In genomic region chr14:24316597-24316950, GRCh38 we compare ENCODE assay signal across 9 cellular contexts. TPM values are rescaled to one million over a fixed set of nuclear protein-coding genes. Genes with fewer than 3 reads are reported as not detected.
DNase-seq lines count a peak whose midpoint lies in the region; ATAC-seq and TF ChIP-seq lines count a peak whose summit lies in the region.
"Had no signal": no experiment of that assay in that cellular context is flagged by ENCODE, and none has a peak within 500 bp of the region (broad histone marks: within the 10 kb centered on the region; RNA-seq: fewer than 3 reads in every experiment).

No MANE protein-coding gene starts in this region.

- H3K27me3 ChIP-seq in RWPE2 (ENCODE audit: insufficient read depth, poor library complexity, severe bottlenecking) (no peaks in the 10 kb centered on the region), right atrium auricular region (no peaks in the 10 kb centered on the region), stomach (peaks cover 0 to 41% (median 4%) of the 10 kb centered on the region in 3 donors)
- H3K27me3 ChIP-seq: breast epithelium had no signal

- H3K36me3 ChIP-seq in RWPE2 (ENCODE audit: low read depth) (no peaks in the 10 kb centered on the region), right atrium auricular region (no peaks in the 10 kb centered on the region), stomach (peaks cover 0 to 3% (median 0%) of the 10 kb centered on the region in 4 donors)
- H3K36me3 ChIP-seq: breast epithelium had no signal

- H3K4me3 ChIP-seq in RWPE2 (ENCODE audit: severe bottlenecking) (no peak overlapping the region), right atrium auricular region (peak overlapping the region in 1 of 2 donors; percentile 16), stomach (peak overlapping the region in 1 of 4 donors; percentile 18)

- no peak for ATAC-seq in RWPE2 (ENCODE audit: low read depth)
- ATAC-seq in HG03175 (IDR thresholded peaks at IDR 0.05; ENCODE audit: unreplicated experiment), result no peak

- 43 to 68% (median 54%) methylated on average over 9 to 18 of the region's 18 CpGs for WGBS in stomach, 5 donors

- H3K9me3 ChIP-seq in RWPE2 (ENCODE audit: severe bottlenecking), result no peaks in the 10 kb centered on the region
- H3K9me3 ChIP-seq in right atrium auricular region, result no peaks in the 10 kb centered on the region
- H3K9me3 ChIP-seq in stomach, result no peaks in the 10 kb centered on the region
- H3K9me3 ChIP-seq: breast epithelium, SK-N-SH had no signal

- TF ChIP-seq CTCF in RWPE2 (IDR thresholded peaks at IDR 0.05; ENCODE audit: poor library complexity, severe bottlenecking), result no peak
- no peak for TF ChIP-seq CTCF in right atrium auricular region (IDR thresholded peaks at IDR 0.05)
- TF ChIP-seq CTCF in stomach (IDR thresholded peaks at IDR 0.05), result no peak

- no peak for TF ChIP-seq POLR2A in stomach (IDR thresholded peaks at IDR 0.05)

- no peak for DNase-seq in RWPE2 (ENCODE audit: low spot score)
- no peak for DNase-seq in right atrium auricular region (ENCODE audit: low spot score)
- DNase-seq in stomach, result no peak
- no peak for DNase-seq in HCEC 1CT
- DNase-seq: activated naive CD4-positive, alpha-beta T cell treated with Interleukin-2 at 50 U/mL for 16 hours had no signal

- TF ChIP-seq EP300 in stomach (IDR thresholded peaks at IDR 0.05), result no peak

- peaks cover 20% of the 10 kb centered on the region for H3K4me1 ChIP-seq in RWPE2 (ENCODE audit: insufficient read depth, poor library complexity, severe bottlenecking)
- H3K4me1 ChIP-seq in right atrium auricular region, result peaks cover 0 to 55% of the 10 kb centered on the region in 2 donors
- peaks cover 24 to 60% (median 38%) of the 10 kb centered on the region in 4 donors for H3K4me1 ChIP-seq in stomach

- H3K27ac ChIP-seq in RWPE2 (ENCODE audit: poor library complexity, severe bottlenecking) (peak overlapping the region; percentile 1), right atrium auricular region (peak overlapping the region; percentile 18 to 48), stomach (peak overlapping the region; percentile 37 to 95 (median 66))
- H3K27ac ChIP-seq: VCaP had no signal

- intact Hi-C loops in stomach (cut with DNase I; ENCODE audit: low total_unique reads), result no loop called here

RNA-seq across cellular contexts. Expression of gene LTB4R, which starts 5.3 kb away (rescaled TPM):
- total RNA-seq in right atrium auricular region (1 to 10 TPM; 1.9 to 3.0 TPM), stomach (10 to 100 TPM in 3 of 5 donors, 1 to 10 TPM in 1, not detected in 1; 3.3 to 92.8 (median 24.6) TPM)
- 10 to 100 TPM in 1 of 3 donors, 1 to 10 TPM in 2; 1.4 to 67.2 (median 4.1) TPM for polyA plus RNA-seq in stomach

RNA-seq across cellular contexts. Expression of gene LTB4R2, which starts 6.6 kb away (rescaled TPM):
- 1 to 10 TPM in 1 of 2 donors, under 1 TPM in 1; 0.98 to 1.4 TPM for total RNA-seq in right atrium auricular region
- 10 to 100 TPM in 3 of 5 donors, 1 to 10 TPM in 1, not detected in 1; 9.9 to 71.5 (median 24.5) TPM for total RNA-seq in stomach
- polyA plus RNA-seq in stomach, result 1 to 10 TPM in 1 of 3 donors, under 1 TPM in 1, not detected in 1; 0.25 to 6.0 TPM

RNA-seq across cellular contexts. Expression of gene CIDEB, which starts 8.8 kb away (rescaled TPM):
- total RNA-seq in right atrium auricular region (1 to 10 TPM; 2.0 to 6.6 TPM), stomach (10 to 100 TPM in 2 of 5 donors, 1 to 10 TPM in 3; 5.0 to 11.2 (median 6.4) TPM)
- 10 to 100 TPM in 1 of 3 donors, 1 to 10 TPM in 2; 6.0 to 14.2 (median 6.0) TPM for polyA plus RNA-seq in stomach

RNA-seq across cellular contexts. Expression of gene NOP9, which starts 16.9 kb away (rescaled TPM):
- total RNA-seq in right atrium auricular region (10 to 100 TPM; 13.9 to 15.5 TPM), stomach (10 to 100 TPM in 4 of 5 donors, 1 to 10 TPM in 1; 5.4 to 25.7 (median 12.8) TPM)
- polyA plus RNA-seq in stomach, result 10 to 100 TPM in 1 of 3 donors, 1 to 10 TPM in 2; 6.5 to 11.8 (median 8.4) TPM

RNA-seq across cellular contexts. Expression of gene DHRS1, which starts 17.0 kb away (rescaled TPM):
- total RNA-seq in right atrium auricular region (10 to 100 TPM; 10.1 to 13.7 TPM), stomach (10 to 100 TPM in 3 of 5 donors, 1 to 10 TPM in 2; 5.3 to 71.9 (median 17.4) TPM)
- 10 to 100 TPM; 20.1 to 52.1 (median 30.1) TPM for polyA plus RNA-seq in stomach

Comparison
In these comparisons a context has a peak if more than half of its experiments do, and no peak if none do; other contexts are left out.
1. H3K27ac ChIP-seq: peak in every context shown above with its lines; median percentile 66 in stomach; 33 in right atrium auricular region; 1 in RWPE2.